ENCODE assay signal across 22 cellular contexts in the genomic region with DNA sequence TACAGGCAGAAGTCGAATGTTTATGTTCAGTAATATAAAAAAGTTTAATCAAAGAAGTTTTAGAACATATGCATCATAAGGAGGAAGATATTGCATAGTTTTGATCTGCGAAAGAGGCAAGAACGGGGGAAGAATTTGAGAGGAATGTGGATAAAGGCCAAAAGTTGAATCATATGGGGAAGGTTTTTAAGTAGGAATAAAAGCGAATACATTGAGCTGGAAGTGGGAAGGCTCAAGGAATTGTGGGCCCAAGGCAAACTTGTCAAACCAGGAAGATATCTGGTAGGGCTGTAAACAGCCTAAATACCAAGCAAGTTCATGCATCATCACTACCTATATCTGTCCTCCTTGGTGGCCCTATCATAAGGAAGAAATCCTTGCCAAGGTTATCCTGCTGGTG.
DNase-seq lines count a peak whose midpoint lies in the region; ATAC-seq and TF ChIP-seq lines count a peak whose summit lies in the region.
"Had no signal": no experiment of that assay in that cellular context is flagged by ENCODE, and none has a peak within 500 bp of the region (broad histone marks: within the 10 kb centered on the region; RNA-seq: fewer than 3 reads in every experiment).

No MANE protein-coding gene starts in this region.

- TF ChIP-seq CTCF in epithelial cell of esophagus (IDR thresholded peaks at IDR 0.05; ENCODE audit: insufficient read depth, low read depth, low read length, missing control alignments): no peak
- no peak for TF ChIP-seq CTCF in mesothelial cell of epicardium (IDR thresholded peaks at IDR 0.05; ENCODE audit: unreplicated experiment)
- TF ChIP-seq CTCF in GM13977 (IDR thresholded peaks at IDR 0.05; ENCODE audit: extremely low read depth, insufficient read depth, missing control alignments): no peak

- H3K27ac Mint-ChIP-seq in mesothelial cell of epicardium: peak overlapping the region; percentile 80
- H3K27ac Mint-ChIP-seq: activated naive CD4-positive, alpha-beta T cell treated with anti-CD3 and anti-CD28 coated beads for 36 hours; activated T-cell treated with anti-CD3 and anti-CD28 coated beads, Interleukin-2, amount 50 U/mL, for 24 hours; CD4-positive, alpha-beta memory T cell; effector memory CD8-positive, alpha-beta T cell had no signal

- ATAC-seq in HG03378 (IDR thresholded peaks at IDR 0.05; ENCODE audit: unreplicated experiment): no peak
- ATAC-seq: effector memory CD8-positive, alpha-beta T cell; left ventricle myocardium superior; sciatic nerve; upper lobe of right lung had no signal

- no peaks in the 10 kb centered on the region for H3K36me3 ChIP-seq in SK-N-MC (ENCODE audit: insufficient read depth, low read length)
- H3K36me3 ChIP-seq: ovary, stomach, upper lobe of right lung had no signal

- no peaks in the 10 kb centered on the region for H3K36me3 Mint-ChIP-seq in mesothelial cell of epicardium
- H3K36me3 Mint-ChIP-seq: CD4-positive, alpha-beta memory T cell had no signal

- H3K27me3 Mint-ChIP-seq in mesothelial cell of epicardium (ENCODE audit: low read depth): no peaks in the 10 kb centered on the region
- H3K27me3 Mint-ChIP-seq: activated T-cell treated with anti-CD3 and anti-CD28 coated beads, Interleukin-2, amount 50 U/mL, for 24 hours; CD4-positive, alpha-beta memory T cell; effector memory CD8-positive, alpha-beta T cell had no signal

- no peak overlapping the region for H3K4me3 Mint-ChIP-seq in mesothelial cell of epicardium
- H3K4me3 Mint-ChIP-seq: activated naive CD4-positive, alpha-beta T cell treated with anti-CD3 and anti-CD28 coated beads for 36 hours; activated T-cell treated with anti-CD3 and anti-CD28 coated beads, Interleukin-2, amount 50 U/mL, for 24 hours; CD4-positive, alpha-beta memory T cell; effector memory CD8-positive, alpha-beta T cell had no signal

- peaks cover 63% of the 10 kb centered on the region for H3K4me1 Mint-ChIP-seq in mesothelial cell of epicardium
- H3K4me1 Mint-ChIP-seq: CD4-positive, alpha-beta memory T cell had no signal

- no peaks in the 10 kb centered on the region for H3K9me3 Mint-ChIP-seq in mesothelial cell of epicardium
- H3K9me3 Mint-ChIP-seq: activated T-cell treated with anti-CD3 and anti-CD28 coated beads, Interleukin-2, amount 50 U/mL, for 24 hours had no signal

- no peak overlapping the region for H3K4me3 ChIP-seq in SK-N-MC
- no peak overlapping the region for H3K4me3 ChIP-seq in epithelial cell of esophagus (ENCODE audit: low read length)
- H3K4me3 ChIP-seq: ovary, stomach, upper lobe of right lung had no signal

- in situ Hi-C loops in GM13977 (cut with MboI; ENCODE audit: low pct_unique_long_range_greater_than_20kb, low sequenced_read_pairs, unreplicated experiment): no loop called here

- DNase-seq in EL (peak; percentile 84), SK-N-MC (ENCODE audit: low read depth, low spot score) (no peak), epithelial cell of esophagus (ENCODE audit: low read depth) (peak; percentile 62), mesothelial cell of epicardium (ENCODE audit: low spot score in 2 of 2, unreplicated experiment in 2 of 2) (no peak), DMS79 treated with DMSO at 0.1 percent for 48 hours (lab: John Stamatoyannopoulos, UW) (no peak), GM13977 (ENCODE audit: low spot score) (no peak)
- DNase-seq in activated CD8-positive, alpha-beta memory T cell treated with anti-CD3 and anti-CD28 coated beads, Interleukin-2, amount 50 U/mL, for 48 hours: no peak
- DNase-seq: activated CD4-positive, alpha-beta T cell treated with anti-CD3 and anti-CD28 coated beads, Interleukin-2, amount 50 U/mL, for 4 hours; activated naive CD4-positive, alpha-beta T cell treated with anti-CD3 and anti-CD28 coated beads for 36 hours; activated T-cell treated with anti-CD3 and anti-CD28 coated beads, Interleukin-2, amount 50 U/mL, for 24 hours; CD4-positive, alpha-beta memory T cell; effector memory CD8-positive, alpha-beta T cell; left ventricle myocardium superior; MM.1S; NCI-H2227 treated with DMSO at 0.1 percent for 48 hours; NK-92 treated with Interleukin-12 subunit alpha and Interleukin-12 subunit beta, amount 100 ng/mL, for 24 hours; ovary; stomach; T-helper 1 cell; upper lobe of right lung had no signal

- peak overlapping the region; percentile 42; the same call in 1 of the 2 replicates for H3K27ac ChIP-seq in SK-N-MC
- H3K27ac ChIP-seq: ovary, stomach, upper lobe of right lung had no signal

- no peak overlapping the region for H3K9ac ChIP-seq in SK-N-MC (ENCODE audit: insufficient read length)

- H3K9me3 ChIP-seq in SK-N-MC (ENCODE audit: low read depth, low read length): no peaks in the 10 kb centered on the region
- H3K9me3 ChIP-seq: ovary, stomach, upper lobe of right lung had no signal

Comparison
In these comparisons a context has a peak if more than half of its experiments do, and no peak if none do; other contexts are left out.
1. DNase-seq: peak in EL (single experiment) and epithelial cell of esophagus (single experiment); none in SK-N-MC (single experiment), mesothelial cell of epicardium (0 of 2), DMS79 treated with DMSO at 0.1 percent for 48 hours (single experiment), activated CD8-positive, alpha-beta memory T cell treated with anti-CD3 and anti-CD28 coated beads, Interleukin-2, amount 50 U/mL, for 48 hours (single experiment) and GM13977 (single experiment).